ENCODE assay signal across 8 cellular contexts in genomic region chr6:56657364-56657763, GRCh38.
"Had no signal": no experiment of that assay in that cellular context is flagged by ENCODE, and none has a peak within 500 bp of the region (broad histone marks: within the 10 kb centered on the region; RNA-seq: fewer than 3 reads in every experiment).

No MANE protein-coding gene starts in this region.

- H3K36me3 ChIP-seq: WERI-Rb-1 had no signal

- H3K27me3 ChIP-seq: hepatocyte had no signal

- H3K4me2 ChIP-seq: hepatocyte had no signal

- H3K4me3 ChIP-seq: hepatocyte had no signal

- H2AFZ ChIP-seq: hepatocyte had no signal

- H3K27ac ChIP-seq: hepatocyte, WERI-Rb-1 had no signal

- DNase-seq: activated CD4-positive, alpha-beta T cell treated with anti-CD3 and anti-CD28 coated beads for 48 hours; activated naive CD4-positive, alpha-beta T cell treated with Interleukin-2 at 50 U/mL for 16 hours; caudate nucleus; mesendoderm; stimulated activated CD4-positive, alpha-beta T cell treated with anti-CD3 and anti-CD28 coated beads, Interleukin-2, amount 100 ng/mL, for 48 hours; stimulated activated naive CD4-positive, alpha-beta T cell treated with Interleukin-2 at 50 U/mL for 16 hours; WERI-Rb-1 had no signal
